Comparison of ENCODE assay signal across 1 cellular context in genomic region chr18:9008203-9008708, GRCh38.
TF ChIP-seq lines count a peak whose summit lies in the region.

No MANE protein-coding gene starts in this region.

TF ChIP-seq in K562, 482 proteins besides CTCF, POLR2A, EP300 and RAD21 (continued from another document):
- TF ChIP-seq CUX1 (CRISPR knock-in tag; IDR thresholded peaks at IDR 0.05) (peak; percentile 66; the same call in 1 of the 2 replicates), HOMEZ (CRISPR knock-in tag; IDR thresholded peaks at IDR 0.05) (0 out of 2 replicates have a peak, but pooled peaks have one; percentile 42), KLF10 (CRISPR knock-in tag; IDR thresholded peaks at IDR 0.05) (0 out of 2 replicates have a peak, but pooled peaks have one; percentile 13), ZNF512 (tag; IDR thresholded peaks at IDR 0.05) (peak; percentile 22; the same call in 1 of the 2 replicates), E2F1 (CRISPR knock-in tag; IDR thresholded peaks at IDR 0.05) (no peak), RBFOX2 (IDR thresholded peaks at IDR 0.05; ENCODE audit: low read depth, low read length) (no peak), ATF3 (IDR thresholded peaks at IDR 0.05) (no peak), ATF3 (CRISPR knock-in tag; conservative IDR thresholded peaks at IDR 0.05) (no peak), ZNF384 (IDR thresholded peaks at IDR 0.05; ENCODE audit: low read depth, low read length) (peak; percentile 61; the same call in 1 of the 2 replicates), NR4A1 (CRISPR knock-in tag; IDR thresholded peaks at IDR 0.05) (no peak), NR4A1 (tag; IDR thresholded peaks at IDR 0.05) (no peak), ZNF518B (CRISPR knock-in tag; IDR thresholded peaks at IDR 0.05) (0 out of 2 replicates have a peak, but pooled peaks have one; percentile 28), MECOM (CRISPR knock-in tag; IDR thresholded peaks at IDR 0.05) (peak; percentile 57; the same call in 1 of the 2 replicates), TAF7 (tag; IDR thresholded peaks at IDR 0.05) (peak; percentile 22; the same call in 1 of the 2 replicates), MBD1 (CRISPR knock-in tag; IDR thresholded peaks at IDR 0.05) (0 out of 2 replicates have a peak, but pooled peaks have one; percentile 28), ZBTB40 (IDR thresholded peaks at IDR 0.05) (peak; percentile 77), ZBTB40 (CRISPR knock-in tag; IDR thresholded peaks at IDR 0.05) (no peak), ARID2 (IDR thresholded peaks at IDR 0.05) (0 out of 2 replicates have a peak, but pooled peaks have one; percentile 17)
TF ChIP-seq in K562: peak in this region for 17.
